In the genomic region with DNA sequence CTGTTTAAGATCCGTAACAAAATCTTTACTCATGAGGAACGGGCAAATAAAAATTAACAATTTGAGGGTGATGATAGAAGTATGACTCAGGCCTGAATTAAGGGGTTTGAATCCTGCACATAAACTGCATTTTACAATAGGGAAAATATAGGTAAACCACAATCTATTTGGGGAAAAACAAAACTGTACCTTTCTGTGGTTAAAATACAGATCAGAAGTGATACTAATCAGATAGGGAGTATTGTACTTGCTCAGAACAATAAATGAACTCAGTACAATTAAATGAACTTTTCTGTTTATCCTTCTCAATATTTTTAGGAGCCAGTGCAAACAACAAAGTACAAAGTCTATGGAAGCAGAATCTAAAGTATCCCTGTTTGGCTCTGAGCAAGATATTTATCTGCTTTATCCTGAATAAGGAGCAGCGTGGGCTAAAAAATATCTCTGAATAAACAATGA, we compare ENCODE assay signal across 14 cellular contexts.
A peak's percentile ranks its signal among the peaks of the same experiment; 100 is the strongest.
DNase-seq lines count a peak whose midpoint lies in the region; ATAC-seq, FAIRE-seq and TF ChIP-seq lines count a peak whose summit lies in the region.
"Had no signal": no experiment of that assay in that cellular context is flagged by ENCODE, and none has a peak within 500 bp of the region (broad histone marks: within the 10 kb centered on the region; RNA-seq: fewer than 3 reads in every experiment).

No MANE protein-coding gene starts in this region.

- TF ChIP-seq EP300 in gastroesophageal sphincter (IDR thresholded peaks at IDR 0.05), result no peak

- no peak for FAIRE-seq in bronchial epithelial cell (lab: Jason Lieb, UNC)

- H3K36me3 ChIP-seq in bronchial epithelial cell (ENCODE audit: control insufficient read depth, insufficient read depth, low read length), result no peaks in the 10 kb centered on the region
- no peaks in the 10 kb centered on the region for H3K36me3 ChIP-seq in mucosa of descending colon (ENCODE audit: low read depth)
- H3K36me3 ChIP-seq in gastroesophageal sphincter, result no peaks in the 10 kb centered on the region
- H3K36me3 ChIP-seq: SJSA1 had no signal

- TF ChIP-seq POLR2A in gastroesophageal sphincter (IDR thresholded peaks at IDR 0.05), result no peak

- no peaks in the 10 kb centered on the region for H3K36me3 Mint-ChIP-seq in glutamatergic neuron (ENCODE audit: unreplicated experiment)

- no peaks in the 10 kb centered on the region for H3K9me3 Mint-ChIP-seq in glutamatergic neuron (ENCODE audit: unreplicated experiment)

- H3K27me3 ChIP-seq in bronchial epithelial cell (ENCODE audit: control insufficient read depth, insufficient read depth, low read length) (no peaks in the 10 kb centered on the region), gastroesophageal sphincter (no peaks in the 10 kb centered on the region)
- H3K27me3 ChIP-seq: SJSA1 had no signal

- H3K4me1 ChIP-seq in mucosa of descending colon (ENCODE audit: low read depth), result peaks cover 5% of the 10 kb centered on the region
- peaks cover 0 to 17% (median 0%) of the 10 kb centered on the region in 3 donors for H3K4me1 ChIP-seq in gastroesophageal sphincter
- H3K4me1 ChIP-seq: SJSA1 had no signal

- H3K4me3 Mint-ChIP-seq in glutamatergic neuron (ENCODE audit: unreplicated experiment), result no peak overlapping the region

- ATAC-seq in mucosa of descending colon (peak; percentile 34), gastroesophageal sphincter (no peak)

- no peaks in the 10 kb centered on the region for H3K27me3 Mint-ChIP-seq in glutamatergic neuron (ENCODE audit: unreplicated experiment)

- H3K4me1 Mint-ChIP-seq in glutamatergic neuron (ENCODE audit: low read depth, unreplicated experiment), result no peaks in the 10 kb centered on the region

- H3K4me3 ChIP-seq in LNCaP clone FGC (ENCODE audit: low read depth, low read length) (peak overlapping the region; percentile 24; the same call in 1 of the 2 replicates), bronchial epithelial cell (ENCODE audit: low read depth, low read length) (no peak overlapping the region), mucosa of descending colon (no peak overlapping the region), gastroesophageal sphincter (no peak overlapping the region)
- H3K4me3 ChIP-seq: SJSA1 had no signal

- 70 to 77% methylated on average over 3 of the region's 3 CpGs for WGBS in gastroesophageal sphincter (ENCODE audit: low coverage in 1 of 2), 2 donors

- intact Hi-C loops in mucosa of descending colon (cut with DNase I, micrococcal nuclease), result no loop called here
- intact Hi-C loops in posterior vena cava (cut with DNase I), result no loop called here

- peak overlapping the region; percentile 100 for H3K27ac ChIP-seq in 22Rv1
- no peak overlapping the region for H3K27ac ChIP-seq in gastroesophageal sphincter
- H3K27ac ChIP-seq: SJSA1 had no signal

- DNase-seq in LNCaP clone FGC (ENCODE audit: low read depth) (peak; percentile 96), bronchial epithelial cell (ENCODE audit: low read depth) (peak; percentile 22), mucosa of descending colon (no peak), NCI-H524 treated with DMSO at 0.1 percent for 48 hours (lab: John Stamatoyannopoulos, UW) (no peak), posterior vena cava (ENCODE audit: low spot score) (no peak), glutamatergic neuron (no peak)
- DNase-seq: AML-193, NCI-H1436 treated with DMSO at 0.1 percent for 48 hours, NCI-H2081 treated with DMSO at 0.1 percent for 48 hours, NCI-H526, OCI-M1 had no signal

- no peaks in the 10 kb centered on the region for H3K9me3 ChIP-seq in mucosa of descending colon
- H3K9me3 ChIP-seq in gastroesophageal sphincter, result no peaks in the 10 kb centered on the region
- H3K9me3 ChIP-seq: SJSA1 had no signal

- H3K27ac Mint-ChIP-seq in glutamatergic neuron (ENCODE audit: unreplicated experiment), result no peak overlapping the region

- no peak for TF ChIP-seq CTCF in 22Rv1 (IDR thresholded peaks at IDR 0.05)
- no peak for TF ChIP-seq CTCF in LNCaP clone FGC (IDR thresholded peaks at IDR 0.05; ENCODE audit: control insufficient read depth, extremely low read depth, insufficient read depth)
- no peak for TF ChIP-seq CTCF in bronchial epithelial cell (IDR thresholded peaks at IDR 0.05; ENCODE audit: insufficient read depth, low read length, severe bottlenecking)
- no peak for TF ChIP-seq CTCF in mucosa of descending colon (IDR thresholded peaks at IDR 0.05)
- TF ChIP-seq CTCF in gastroesophageal sphincter (IDR thresholded peaks at IDR 0.05), result no peak
- TF ChIP-seq CTCF in glutamatergic neuron (IDR thresholded peaks at IDR 0.05; ENCODE audit: partially characterized antibody, unreplicated experiment), result no peak

Comparison
In these comparisons a context has a peak if more than half of its experiments do, and no peak if none do; other contexts are left out.
1. DNase-seq: peak in LNCaP clone FGC (single experiment) and bronchial epithelial cell (single experiment); none in mucosa of descending colon (0 of 3), NCI-H524 treated with DMSO at 0.1 percent for 48 hours (single experiment), posterior vena cava (single experiment) and glutamatergic neuron (single experiment).